Comparison of ENCODE assay signal across 32 cellular contexts in genomic region chr1:63276625-63277024, GRCh38. TPM values are rescaled to one million over a fixed set of nuclear protein-coding genes. Genes with fewer than 3 reads are reported as not detected.
DNase-seq lines count a peak whose midpoint lies in the region; ATAC-seq and TF ChIP-seq lines count a peak whose summit lies in the region.
"Had no signal": no experiment of that assay in that cellular context is flagged by ENCODE, and none has a peak within 500 bp of the region (broad histone marks: within the 10 kb centered on the region; RNA-seq: fewer than 3 reads in every experiment).

No MANE protein-coding gene starts in this region.

- in situ Hi-C loops in HAP-1 (cut with MboI; ENCODE audit: low sequenced_read_pairs): no loop called here

- no peak overlapping the region for H3K23ac ChIP-seq in trophoblast cell (ENCODE audit: low read length)

- H2BK5ac ChIP-seq in trophoblast cell (ENCODE audit: low read depth, low read length, poor library complexity): no peak overlapping the region

- no peaks in the 10 kb centered on the region for H3K36me3 ChIP-seq in A673 (ENCODE audit: insufficient read depth, low read length, poor library complexity, severe bottlenecking)
- no peaks in the 10 kb centered on the region for H3K36me3 ChIP-seq in HAP-1 (replicated peaks)
- no peaks in the 10 kb centered on the region for H3K36me3 ChIP-seq in trophoblast cell (ENCODE audit: control insufficient read depth in 1 of 2, insufficient read depth in 2 of 2, low read length in 2 of 2)
- H3K36me3 ChIP-seq in lower lobe of right lung: no peaks in the 10 kb centered on the region
- H3K36me3 ChIP-seq: adrenal gland, upper lobe of left lung had no signal

- no peaks in the 10 kb centered on the region for H3K79me1 ChIP-seq in trophoblast cell (ENCODE audit: low read length)

- BruUV-seq in A673 (replicated peaks; lab: Mats Ljungman, UMichigan): no TSS peak

- CTCF ChIA-PET in A673 (lab: Charles Lee): no interaction called here

- H3K79me2 ChIP-seq in trophoblast cell (ENCODE audit: control insufficient read depth, insufficient read depth, low read length, poor library complexity): no peaks in the 10 kb centered on the region

- H3K18ac ChIP-seq in trophoblast cell (ENCODE audit: low read length): no peak overlapping the region

- no peak overlapping the region for H2BK12ac ChIP-seq in trophoblast cell (ENCODE audit: low read length)

- H3K4me1 ChIP-seq in A673 (ENCODE audit: insufficient read depth, low read length, poor library complexity, severe bottlenecking) (peaks cover 25% of the 10 kb centered on the region), HAP-1 (peaks cover 35% of the 10 kb centered on the region), trophoblast cell (ENCODE audit: control insufficient read depth in 1 of 2, insufficient read depth in 2 of 2, low read length in 2 of 2) (no peaks in the 10 kb centered on the region), lower lobe of right lung (no peaks in the 10 kb centered on the region)
- H3K4me1 ChIP-seq: adrenal gland, upper lobe of left lung had no signal

- H3K14ac ChIP-seq in trophoblast cell (ENCODE audit: low read length): no peak overlapping the region

- H3K4me2 ChIP-seq in trophoblast cell (ENCODE audit: low read length): no peak overlapping the region
- H3K4me2 ChIP-seq: SK-N-SH had no signal

- no peak overlapping the region for H4K91ac ChIP-seq in trophoblast cell (ENCODE audit: low read depth, low read length)

- no peak overlapping the region for H3K4ac ChIP-seq in trophoblast cell (ENCODE audit: low read depth, low read length)

- H2AK5ac ChIP-seq in trophoblast cell (ENCODE audit: low read length): no peak overlapping the region

- H2BK120ac ChIP-seq in trophoblast cell (ENCODE audit: insufficient read depth, low read length, poor library complexity): no peak overlapping the region

- ATAC-seq in left cardiac atrium (no peak), lower lobe of right lung (no peak)
- ATAC-seq: activated CD4-positive, CD25-positive, alpha-beta regulatory T cell treated with anti-CD3 and anti-CD28 coated beads, Interleukin-2, amount 50 U/mL, for 24 hours; natural killer cell; stimulated activated effector memory CD8-positive, alpha-beta T cell treated with anti-CD3 and anti-CD28 coated beads, Interleukin-12 subunit alpha, Interleukin-12 subunit beta, amount 100 ng/mL, for 72 hours had no signal

- H4K12ac ChIP-seq in trophoblast cell (ENCODE audit: low read depth, low read length): no peak overlapping the region

- H3K9me3 ChIP-seq in A673 (ENCODE audit: low read depth, low read length, poor library complexity, severe bottlenecking): no peaks in the 10 kb centered on the region
- H3K9me3 ChIP-seq in HAP-1: no peaks in the 10 kb centered on the region
- no peaks in the 10 kb centered on the region for H3K9me3 ChIP-seq in trophoblast cell (ENCODE audit: insufficient read depth, low read depth, low read length)
- H3K9me3 ChIP-seq in lower lobe of right lung: no peaks in the 10 kb centered on the region
- H3K9me3 ChIP-seq: adrenal gland, SK-N-SH, upper lobe of left lung had no signal

- no peak overlapping the region for H3K9ac ChIP-seq in trophoblast cell (ENCODE audit: low read length)
- H3K9ac ChIP-seq: SK-N-SH had no signal

- H3K27me3 ChIP-seq in A673 (replicated peaks; ENCODE audit: insufficient read depth, low read depth, low read length, poor library complexity) (no peaks in the 10 kb centered on the region), HAP-1 (ENCODE audit: low read depth) (no peaks in the 10 kb centered on the region), trophoblast cell (ENCODE audit: insufficient read depth, low read length) (no peaks in the 10 kb centered on the region), lower lobe of right lung (ENCODE audit: low read depth) (no peaks in the 10 kb centered on the region)
- H3K27me3 ChIP-seq: upper lobe of left lung had no signal

- H2AFZ ChIP-seq in trophoblast cell (ENCODE audit: insufficient read depth, low read length, poor library complexity): no peak overlapping the region

- intact Hi-C loops in A673 (cut with micrococcal nuclease; ENCODE audit: unreplicated experiment) (no loop called here), left cardiac atrium (cut with DNase I) (no loop called here), lower lobe of right lung (cut with DNase I) (no loop called here)

- DNase-seq in A673 (ENCODE audit: low spot score) (peak; percentile 21), HAP-1 (ENCODE audit: low spot score in 2 of 2) (peak; percentile 73 to 79), RPMI7951 (ENCODE audit: low read depth) (peak; percentile 8), foreskin melanocyte (peak; percentile 40), trophoblast cell (no peak), left cardiac atrium (no peak), lower lobe of right lung (no peak)
- DNase-seq in activated CD8-positive, alpha-beta memory T cell treated with anti-CD3 and anti-CD28 coated beads for 24 hours: no peak
- DNase-seq: activated CD4-positive, alpha-beta memory T cell treated with anti-CD3 and anti-CD28 coated beads for 36 hours; activated naive CD4-positive, alpha-beta T cell treated with anti-CD3 and anti-CD28 coated beads for 36 hours; adrenal gland; DMS53; dorsolateral prefrontal cortex; H9; hippocampal formation; Karpas-422; natural killer cell; NCI-H1436 treated with DMSO at 0.1 percent for 48 hours; SK-N-SH; upper lobe of left lung had no signal

- no peak overlapping the region for H4K8ac ChIP-seq in trophoblast cell (ENCODE audit: low read depth, low read length)

- H3K27ac ChIP-seq in A673 (ENCODE audit: low read depth, low read length, poor library complexity, severe bottlenecking) (no peak overlapping the region), trophoblast cell (ENCODE audit: low read depth, low read length) (no peak overlapping the region), lower lobe of right lung (no peak overlapping the region)
- H3K27ac ChIP-seq: adrenal gland, dorsolateral prefrontal cortex, RWPE1, upper lobe of left lung had no signal

- no peak overlapping the region for H3K4me3 ChIP-seq in A673 (ENCODE audit: low read depth, low read length, poor library complexity, severe bottlenecking)
- H3K4me3 ChIP-seq in HAP-1: no peak overlapping the region
- no peak overlapping the region for H3K4me3 ChIP-seq in trophoblast cell (ENCODE audit: low read depth, low read length)
- H3K4me3 ChIP-seq in lower lobe of right lung: no peak overlapping the region
- H3K4me3 ChIP-seq: adrenal gland, dorsolateral prefrontal cortex, upper lobe of left lung had no signal

- POLR2A ChIA-PET in A673 (lab: Charles Lee; ENCODE audit: low non-redundant PET): no interaction called here

- TF ChIP-seq CTCF in A673 (conservative IDR thresholded peaks at IDR 0.05; ENCODE audit: low read depth, low read length) (no peak), lower lobe of right lung (IDR thresholded peaks at IDR 0.05) (no peak)

- no CpG with 5 or more reads among the region's 8 CpGs for WGBS in trophoblast cell (ENCODE audit: extremely low coverage, insufficient coverage, insufficient read length)

RNA-seq across cellular contexts. Expression of gene FOXD3, which starts 45.7 kb away (rescaled TPM):
- total RNA-seq in A673 (2021) (4.5 and 4.7 TPM in 2 replicates), left cardiac atrium (under 1 TPM; 0.18 to 0.68 TPM), lower lobe of right lung (not detected)
- 0.96 and 1.2 TPM in 2 replicates for total RNA-seq in RPMI7951 (2014; rRNA removed; shearing (Covaris generic))
- not detected in 2 replicates for polyA plus RNA-seq in trophoblast cell (2013)
- total RNA-seq: activated CD4-positive, alpha-beta memory T cell treated with anti-CD3 and anti-CD28 coated beads for 36 hours; activated naive CD4-positive, alpha-beta T cell treated with anti-CD3 and anti-CD28 coated beads for 36 hours; chondrocyte; endothelial cell of umbilical vein; fibroblast of lung; G401; lung microvascular endothelial cell; mononuclear cell; natural killer cell; osteoblast; T-helper 1 cell treated with Interleukin-12 subunit alpha and Interleukin-12 subunit beta and Interleukin-4 antibody, amounts not matched to agents 30 ng/mL and 1 ng/mL, for 36 hours had no signal
- polyA plus RNA-seq: BJ, endothelial cell of umbilical vein, fibroblast of lung, SK-N-SH had no signal

Comparison
In these comparisons a context has a peak if more than half of its experiments do, and no peak if none do; other contexts are left out.
1. DNase-seq: peak in A673 (single experiment), HAP-1 (2 of 2), RPMI7951 (single experiment) and foreskin melanocyte (single experiment); none in trophoblast cell (0 of 2), left cardiac atrium (single experiment), activated CD8-positive, alpha-beta memory T cell treated with anti-CD3 and anti-CD28 coated beads for 24 hours (single experiment) and lower lobe of right lung (single experiment).